ENCODE assay signal across 20 cellular contexts in the genomic region with DNA sequence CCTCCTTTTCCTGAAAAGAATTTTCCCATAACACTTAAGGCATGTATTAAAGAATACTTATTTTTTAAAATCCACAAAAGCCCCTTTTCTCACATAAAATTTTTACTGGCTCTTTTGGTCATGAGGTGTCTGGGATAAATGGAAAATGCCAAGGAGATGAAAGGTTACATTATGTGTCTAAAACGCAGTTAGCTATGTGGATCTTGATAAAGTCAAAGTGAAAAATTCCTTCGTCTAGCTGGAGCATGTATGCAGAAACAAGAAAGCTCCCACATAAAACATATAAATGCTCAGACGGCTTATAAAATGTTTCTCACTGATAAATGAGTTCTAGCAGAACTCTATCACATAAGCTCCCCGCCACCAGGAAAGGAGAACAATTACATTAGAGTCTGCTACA.
"Had no signal": no experiment of that assay in that cellular context is flagged by ENCODE, and none has a peak within 500 bp of the region (broad histone marks: within the 10 kb centered on the region; RNA-seq: fewer than 3 reads in every experiment).

No MANE protein-coding gene starts in this region.

- H3K9me3 ChIP-seq: SJSA1, SK-N-SH had no signal

- H3K4me1 ChIP-seq: SJSA1 had no signal

- H3K27ac ChIP-seq: SJSA1 had no signal

- H3K4me3 ChIP-seq: SJSA1 had no signal

- DNase-seq: KBM-7, MV-4-11, NCI-H1048, NCI-H1105, NCI-H1417, NCI-H1436 treated with DMSO at 0.1 percent for 48 hours, NCI-H1694, NCI-H187 treated with DMSO at 0.1 percent for 48 hours, NCI-H2029 treated with DMSO at 0.1 percent for 48 hours, NCI-H2171 treated with DMSO at 0.1 percent for 48 hours, NCI-H345, NCI-H446 treated with DMSO at 0.1 percent for 48 hours, NCI-H524, NCI-H69, NCI-H774, Right ventricle myocardium superior, RPMI8226, SIG-M5, SK-N-SH had no signal

- H3K27me3 ChIP-seq: SJSA1 had no signal
